ENCODE assay signal across 19 cellular contexts in the genomic region with DNA sequence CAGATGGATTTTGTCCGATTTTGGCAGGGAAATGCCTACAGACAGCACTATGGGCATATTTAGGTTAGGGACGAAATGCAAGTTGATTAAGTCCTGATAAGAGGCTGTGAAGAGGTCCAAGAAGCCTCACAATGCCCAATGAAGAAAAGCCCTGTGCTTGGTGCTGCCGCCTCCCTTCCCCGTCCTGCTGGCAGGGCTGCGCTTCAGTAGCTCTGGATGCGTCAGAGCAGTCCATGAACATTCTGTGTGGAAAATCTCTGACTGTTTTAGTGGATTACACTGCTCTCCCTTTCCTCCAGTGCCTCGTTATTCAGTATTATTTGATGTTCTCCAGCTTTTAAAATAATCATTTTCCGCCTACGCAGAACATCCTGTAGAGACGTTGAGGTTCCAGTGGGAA. TPM values are rescaled to one million over a fixed set of nuclear protein-coding genes. Genes with fewer than 3 reads are reported as not detected.
DNase-seq lines count a peak whose midpoint lies in the region; ATAC-seq and TF ChIP-seq lines count a peak whose summit lies in the region.
"Had no signal": no experiment of that assay in that cellular context is flagged by ENCODE, and none has a peak within 500 bp of the region (broad histone marks: within the 10 kb centered on the region; RNA-seq: fewer than 3 reads in every experiment).

No MANE protein-coding gene starts in this region.

- no peaks in the 10 kb centered on the region for H3K27me3 ChIP-seq in A673 (replicated peaks; ENCODE audit: insufficient read depth, low read depth, low read length, poor library complexity)
- H3K27me3 ChIP-seq in left lung: no peaks in the 10 kb centered on the region
- no peaks in the 10 kb centered on the region for H3K27me3 ChIP-seq in rectal smooth muscle tissue (ENCODE audit: control insufficient read depth, insufficient read depth, low read length)
- H3K27me3 ChIP-seq: BLaER1, colonic mucosa, neutrophil had no signal

- intact Hi-C loops in A673 (cut with micrococcal nuclease; ENCODE audit: unreplicated experiment): no loop called here
- intact Hi-C loops in left lung (cut with DNase I): no loop called here

- DNase-seq in A673 (ENCODE audit: low spot score) (peak; percentile 15), left lung (no peak), DMS53 treated with DMSO at 0.1 percent for 48 hours (lab: John Stamatoyannopoulos, UW; ENCODE audit: unreplicated experiment) (no peak), DMS114 treated with DMSO at 0.1 percent for 48 hours (lab: John Stamatoyannopoulos, UW; ENCODE audit: unreplicated experiment) (no peak), KG1 (lab: John Stamatoyannopoulos, UW) (no peak), NCI-H82 (lab: John Stamatoyannopoulos, UW) (no peak)
- DNase-seq: activated CD4-positive, alpha-beta T cell treated with anti-CD3 and anti-CD28 coated beads, Interleukin-2, amount 50 U/mL, for 1 hour; activated naive CD4-positive, alpha-beta T cell treated with Interleukin-2 at 50 U/mL for 16 hours; Calu3; colonic mucosa; NCI-H2029 treated with DMSO at 0.1 percent for 48 hours; stimulated activated CD4-positive, alpha-beta T cell treated with anti-CD3 and anti-CD28 coated beads, Interleukin-1b, Interleukin-23, amount 100 ng/mL, for 48 hours; stimulated activated naive CD8-positive, alpha-beta T cell treated with anti-CD3 and anti-CD28 coated beads, Interleukin-15, Interleukin-2, amounts not matched to agents 100 U/mL and 50 U/mL, for 24 hours; T-cell had no signal

- H3K9me3 ChIP-seq in A673 (ENCODE audit: low read depth, low read length, poor library complexity, severe bottlenecking) (peaks cover 20% of the 10 kb centered on the region), left lung (peaks cover 0 to 6% of the 10 kb centered on the region in 2 donors)
- H3K9me3 ChIP-seq: colonic mucosa, neutrophil had no signal

- peak; percentile 76 for ATAC-seq in left lung
- ATAC-seq: stimulated activated naive CD8-positive, alpha-beta T cell treated with anti-CD3 and anti-CD28 coated beads, Interleukin-15, Interleukin-2, amounts not matched to agents 100 U/mL and 50 U/mL, for 24 hours; T-cell had no signal

- CTCF ChIA-PET in A673 (lab: Charles Lee): no interaction called here

- BruUV-seq in A673 (replicated peaks; lab: Mats Ljungman, UMichigan): no TSS peak

- H3K4me3 ChIP-seq in A673 (ENCODE audit: low read depth, low read length, poor library complexity, severe bottlenecking) (no peak overlapping the region), left lung (no peak overlapping the region), rectal smooth muscle tissue (ENCODE audit: low read length) (no peak overlapping the region)
- H3K4me3 ChIP-seq: BLaER1, colonic mucosa had no signal

- no peaks in the 10 kb centered on the region for H3K4me1 ChIP-seq in A673 (ENCODE audit: insufficient read depth, low read length, poor library complexity, severe bottlenecking)
- H3K4me1 ChIP-seq in left lung: peaks cover 0 to 6% of the 10 kb centered on the region in 2 donors
- peaks cover 12% of the 10 kb centered on the region for H3K4me1 ChIP-seq in rectal smooth muscle tissue (ENCODE audit: control insufficient read depth, insufficient read depth, low read length)
- H3K4me1 ChIP-seq: colonic mucosa had no signal

- POLR2A ChIA-PET in A673 (lab: Charles Lee; ENCODE audit: low non-redundant PET): no interaction called here

- H3K9ac ChIP-seq in rectal smooth muscle tissue (ENCODE audit: low read length): no peak overlapping the region
- H3K9ac ChIP-seq: BLaER1, KMS-11 had no signal

- TF ChIP-seq CTCF in A673 (conservative IDR thresholded peaks at IDR 0.05; ENCODE audit: low read depth, low read length): no peak
- TF ChIP-seq CTCF in left lung (IDR thresholded peaks at IDR 0.05): no peak

- H3K36me3 ChIP-seq in A673 (ENCODE audit: insufficient read depth, low read length, poor library complexity, severe bottlenecking): peaks cover 71% of the 10 kb centered on the region
- H3K36me3 ChIP-seq in left lung: peaks cover 0 to 97% of the 10 kb centered on the region in 2 donors
- H3K36me3 ChIP-seq in rectal smooth muscle tissue (ENCODE audit: control insufficient read depth, insufficient read depth, low read length): peaks cover 3% of the 10 kb centered on the region

- no peak overlapping the region for H3K27ac ChIP-seq in A673 (ENCODE audit: low read depth, low read length, poor library complexity, severe bottlenecking)
- H3K27ac ChIP-seq in cingulate gyrus (ENCODE audit: low read depth, low read length): peak overlapping the region; percentile 11
- no peak overlapping the region for H3K27ac ChIP-seq in left lung
- H3K27ac ChIP-seq in rectal smooth muscle tissue (ENCODE audit: low read depth, low read length): peak overlapping the region; percentile 2
- H3K27ac ChIP-seq: BLaER1, colonic mucosa, KMS-11, neutrophil had no signal

RNA-seq across cellular contexts. Expression of a gene that starts 39.6 kb away (rescaled TPM):
- total RNA-seq in A673 (2021): 50.6 and 60.7 TPM in 2 replicates
- 10 to 100 TPM; 26.1 to 38.1 TPM for total RNA-seq in left lung

RNA-seq across cellular contexts. Expression of a gene that starts 40.0 kb away (rescaled TPM):
- total RNA-seq in A673 (2021) (19.8 and 25.8 TPM in 2 replicates), left lung (10 to 100 TPM; 16.5 to 17.4 TPM)

Comparison
In these comparisons a context has a peak if more than half of its experiments do, and no peak if none do; other contexts are left out.
1. H3K27ac ChIP-seq: peak in cingulate gyrus (single experiment) and rectal smooth muscle tissue (single experiment); none in A673 (single experiment) and left lung (0 of 2).